ENCODE assay signal across 1 cellular context in the genomic region with DNA sequence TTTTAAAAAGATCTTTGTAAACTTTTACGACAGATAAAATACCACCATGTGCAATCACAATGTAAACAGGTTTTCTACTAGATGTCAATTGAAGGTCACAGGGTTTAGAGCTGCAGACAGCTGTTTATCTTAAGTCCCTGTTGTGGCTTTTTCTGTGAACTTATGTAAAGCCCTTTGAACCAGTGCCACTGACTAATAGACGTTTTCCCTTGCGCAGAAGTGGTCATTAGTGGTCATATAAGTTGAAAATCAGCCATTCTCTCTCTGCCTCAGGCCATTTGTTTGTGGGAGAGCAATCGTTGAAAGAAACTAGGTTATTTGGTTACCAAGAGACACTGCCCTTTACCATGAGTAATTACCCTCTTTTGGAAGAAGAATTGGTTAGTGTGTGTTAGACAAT.
TF ChIP-seq lines count a peak whose summit lies in the region.

No MANE protein-coding gene starts in this region.

TF ChIP-seq in SK-N-SH treated with all-trans-retinoic acid at 6 μM for 48 hours, 23 proteins besides CTCF, POLR2A, EP300 and RAD21 (continued from another document):
- TF ChIP-seq, protein P1, sequence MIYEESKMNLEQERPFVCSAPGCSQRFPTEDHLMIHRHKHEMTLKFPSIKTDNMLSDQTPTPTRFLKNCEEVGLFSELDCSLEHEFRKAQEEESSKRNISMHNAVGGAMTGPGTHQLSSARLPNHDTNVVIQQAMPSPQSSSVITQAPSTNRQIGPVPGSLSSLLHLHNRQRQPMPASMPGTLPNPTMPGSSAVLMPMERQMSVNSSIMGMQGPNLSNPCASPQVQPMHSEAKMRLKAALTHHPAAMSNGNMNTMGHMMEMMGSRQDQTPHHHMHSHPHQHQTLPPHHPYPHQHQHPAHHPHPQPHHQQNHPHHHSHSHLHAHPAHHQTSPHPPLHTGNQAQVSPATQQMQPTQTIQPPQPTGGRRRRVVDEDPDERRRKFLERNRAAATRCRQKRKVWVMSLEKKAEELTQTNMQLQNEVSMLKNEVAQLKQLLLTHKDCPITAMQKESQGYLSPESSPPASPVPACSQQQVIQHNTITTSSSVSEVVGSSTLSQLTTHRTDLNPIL (CRISPR knock-in tag; IDR thresholded peaks at IDR 0.05; ENCODE audit: low read depth), result no peak
- no peak for TF ChIP-seq ZFP3 (CRISPR knock-in tag; IDR thresholded peaks at IDR 0.05)
- no peak for TF ChIP-seq ZNF70 (CRISPR knock-in tag; IDR thresholded peaks at IDR 0.05)
- no peak for TF ChIP-seq ZFP30 (CRISPR knock-in tag; IDR thresholded peaks at IDR 0.05)
- no peak for TF ChIP-seq GLIS3 (CRISPR knock-in tag; IDR thresholded peaks at IDR 0.05)
